ENCODE assay signal across 11 cellular contexts in the genomic region with DNA sequence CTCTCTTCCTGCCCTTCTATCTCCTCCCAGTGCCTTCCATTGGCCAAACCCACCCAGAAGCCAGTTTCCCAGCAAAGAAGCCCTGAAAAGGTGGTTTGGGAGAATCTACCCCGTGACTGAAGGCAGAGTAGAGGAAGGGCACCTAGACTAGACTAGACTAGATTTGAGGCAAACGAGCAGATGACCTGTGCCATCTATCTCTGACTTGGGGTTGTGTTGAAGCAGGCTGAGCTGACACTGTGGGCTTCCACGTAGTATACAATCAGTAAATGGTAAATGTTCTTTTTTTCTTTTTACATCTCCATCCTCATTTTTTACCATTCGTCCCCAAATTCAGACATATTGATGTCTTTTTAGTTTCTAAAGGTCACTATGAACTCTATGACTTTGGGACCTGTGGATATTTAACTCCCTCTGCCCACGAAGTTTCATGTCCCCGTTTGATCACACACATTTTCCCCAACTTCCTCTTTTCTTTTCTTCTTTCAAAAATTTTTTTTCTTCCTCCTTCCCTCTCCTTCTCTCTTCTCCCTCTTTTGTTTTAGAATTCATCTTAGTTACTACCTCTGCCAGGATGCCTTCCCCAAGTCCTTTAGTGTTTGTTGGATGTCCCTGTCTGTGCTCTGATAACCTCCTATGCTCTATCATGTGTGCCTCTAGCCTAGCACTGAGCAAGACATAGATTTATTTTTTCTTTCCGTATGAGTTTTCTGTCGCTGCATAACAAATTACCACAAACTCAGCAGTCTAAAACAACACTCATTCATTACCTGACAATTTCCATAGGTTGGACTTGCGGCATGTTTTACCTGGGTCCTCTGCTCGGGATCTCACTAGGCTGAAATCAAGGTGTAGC. TPM values are rescaled to one million over a fixed set of nuclear protein-coding genes. Genes with fewer than 3 reads are reported as not detected.
DNase-seq lines count a peak whose midpoint lies in the region; ATAC-seq and TF ChIP-seq lines count a peak whose summit lies in the region.
"Had no signal": no experiment of that assay in that cellular context is flagged by ENCODE, and none has a peak within 500 bp of the region (broad histone marks: within the 10 kb centered on the region; RNA-seq: fewer than 3 reads in every experiment).

No MANE protein-coding gene starts in this region.

- peak overlapping the region in 2 of 11 experiments; percentile 5 to 24; a peak in 3 of 22 replicates for H3K9ac ChIP-seq in BLaER1 treated with 17β-estradiol and CSF1 and Interleukin-3, amounts not matched to agents 10 nM and 100 nM
- H3K9ac ChIP-seq in H9 (ENCODE audit: extremely low read depth, insufficient read length, low read length) (no peak overlapping the region), neural progenitor cell (no peak overlapping the region)
- H3K9ac ChIP-seq: parathyroid adenoma had no signal

- no peak overlapping the region for H3K4ac ChIP-seq in H9 (ENCODE audit: low read depth, low read length)

- no peak overlapping the region for H4K91ac ChIP-seq in H9 (ENCODE audit: insufficient read length, low read depth, low read length)

- ATAC-seq in memory B cell (ENCODE audit: low read depth) (peak; percentile 24), GM23338 (no peak), HG02623 (IDR thresholded peaks at IDR 0.05; ENCODE audit: unreplicated experiment) (no peak)

- H3K36me3 ChIP-seq in BLaER1 treated with 17β-estradiol and CSF1 and Interleukin-3, amounts not matched to agents 10 nM and 100 nM: peaks cover 18 to 66% (median 37%) of the 10 kb centered on the region in 11 experiments; a peak in 20 of 22 replicates
- H3K36me3 ChIP-seq in SJSA1 (no peaks in the 10 kb centered on the region), GM23338 (ENCODE audit: insufficient read depth) (no peaks in the 10 kb centered on the region), neural progenitor cell (no peaks in the 10 kb centered on the region)

- H3K9me2 ChIP-seq in GM23338 (ENCODE audit: insufficient read depth): no peaks in the 10 kb centered on the region

- no peaks in the 10 kb centered on the region for H3K79me2 ChIP-seq in H9 (ENCODE audit: insufficient read depth, low read length)
- no peaks in the 10 kb centered on the region for H3K79me2 ChIP-seq in GM23338 (replicated peaks; ENCODE audit: insufficient read depth)
- H3K79me2 ChIP-seq in neural progenitor cell (ENCODE audit: low read depth): no peaks in the 10 kb centered on the region
- H3K79me2 ChIP-seq: parathyroid adenoma had no signal

- no peak overlapping the region for H3K56ac ChIP-seq in H9 (ENCODE audit: insufficient read length, low read depth, low read length)

- H2BK15ac ChIP-seq in H9 (ENCODE audit: low read depth, low read length): no peak overlapping the region

- H3K9me3 Mint-ChIP-seq in H9 (no peaks in the 10 kb centered on the region), memory B cell (no peaks in the 10 kb centered on the region), GM23338 (no peaks in the 10 kb centered on the region), neural progenitor cell (no peaks in the 10 kb centered on the region)
- H3K9me3 Mint-ChIP-seq: CD8-positive, alpha-beta memory T cell had no signal

- H3K9me3 ChIP-seq in BLaER1 treated with 17β-estradiol and CSF1 and Interleukin-3, amounts not matched to agents 10 nM and 100 nM (replicated peaks in 1 of 11): no peaks in the 10 kb centered on the region
- H3K9me3 ChIP-seq in H9 (ENCODE audit: control insufficient read depth, low read depth, low read length) (no peaks in the 10 kb centered on the region), SJSA1 (replicated peaks) (no peaks in the 10 kb centered on the region), neural progenitor cell (ENCODE audit: low read depth) (no peaks in the 10 kb centered on the region)

- H3K27me3 Mint-ChIP-seq in H9 (ENCODE audit: low read depth): no peaks in the 10 kb centered on the region
- no peaks in the 10 kb centered on the region for H3K27me3 Mint-ChIP-seq in memory B cell
- peaks cover 2% of the 10 kb centered on the region for H3K27me3 Mint-ChIP-seq in GM23338 (ENCODE audit: insufficient read depth, low read depth, poor library complexity)
- H3K27me3 Mint-ChIP-seq in neural progenitor cell (ENCODE audit: insufficient read depth, low read depth): peaks cover 2% of the 10 kb centered on the region
- H3K27me3 Mint-ChIP-seq: CD8-positive, alpha-beta memory T cell had no signal

- H3K4me1 Mint-ChIP-seq in H9 (peaks cover under 1 to 4% of the 10 kb centered on the region in 2 experiments; a peak in 3 of 4 replicates), memory B cell (peaks cover 20% of the 10 kb centered on the region), GM23338 (peaks cover 9% of the 10 kb centered on the region; the same call in 2 of the 3 replicates), neural progenitor cell (no peaks in the 10 kb centered on the region)

- no peak overlapping the region for H2BK12ac ChIP-seq in H9 (ENCODE audit: insufficient read length, low read depth, low read length)

- H3K4me2 ChIP-seq in BLaER1 treated with 17β-estradiol and CSF1 and Interleukin-3, amounts not matched to agents 10 nM and 100 nM: peak overlapping the region; percentile 38 to 81 (median 69)
- no peak overlapping the region for H3K4me2 ChIP-seq in H9 (ENCODE audit: insufficient read depth, insufficient read length, low read length)
- no peak overlapping the region for H3K4me2 ChIP-seq in GM23338
- H3K4me2 ChIP-seq in neural progenitor cell: no peak overlapping the region

- peak overlapping the region in 10 of 11 experiments; percentile 14 to 68 (median 56); a peak in 19 of 22 replicates for H3K27ac ChIP-seq in BLaER1 treated with 17β-estradiol and CSF1 and Interleukin-3, amounts not matched to agents 10 nM and 100 nM
- H3K27ac ChIP-seq in H9 (ENCODE audit: insufficient read length, low read depth, low read length) (no peak overlapping the region), SJSA1 (peak overlapping the region; percentile 89), GM23338 (ENCODE audit: low read depth) (no peak overlapping the region), dorsolateral prefrontal cortex (no peak overlapping the region), neural progenitor cell (no peak overlapping the region)
- H3K27ac ChIP-seq: parathyroid adenoma had no signal

- H3T11ph ChIP-seq in H9 (ENCODE audit: low read length): no peak overlapping the region

- H3K23me2 ChIP-seq in H9 (ENCODE audit: insufficient read length, low read depth, low read length, poor library complexity, severe bottlenecking): no peaks in the 10 kb centered on the region

- peak; percentile 11 for DNase-seq in H9
- no peak for DNase-seq in SJSA1 (ENCODE audit: low read depth in 1 of 2, low spot score in 2 of 2)
- DNase-seq in memory B cell (ENCODE audit: low spot score in 2 of 2): no peak
- no peak for DNase-seq in GM23338 (ENCODE audit: low spot score)
- DNase-seq in dorsolateral prefrontal cortex: no peak
- no peak for DNase-seq in neural progenitor cell (ENCODE audit: low spot score)
- DNase-seq: CD8-positive, alpha-beta memory T cell; kidney had no signal

- H3K27ac Mint-ChIP-seq in H9: no peak overlapping the region
- H3K27ac Mint-ChIP-seq in memory B cell: peak overlapping the region; percentile 45
- H3K27ac Mint-ChIP-seq in GM23338: no peak overlapping the region
- H3K27ac Mint-ChIP-seq in neural progenitor cell: no peak overlapping the region

- H3F3A ChIP-seq in GM23338 (replicated peaks; ENCODE audit: low read depth) (no peaks in the 10 kb centered on the region), neural progenitor cell (ENCODE audit: low read depth) (peaks cover 5% of the 10 kb centered on the region)

- H2AFZ ChIP-seq in H9 (ENCODE audit: low read length) (no peak overlapping the region), GM23338 (no peak overlapping the region), neural progenitor cell (replicated peaks) (no peak overlapping the region)
- H2AFZ ChIP-seq: parathyroid adenoma had no signal

- H3K4me3 Mint-ChIP-seq in H9: no peak overlapping the region
- H3K4me3 Mint-ChIP-seq in memory B cell: no peak overlapping the region
- H3K4me3 Mint-ChIP-seq in GM23338: no peak overlapping the region
- no peak overlapping the region for H3K4me3 Mint-ChIP-seq in neural progenitor cell

- peaks cover 0 to 2% (median 0%) of the 10 kb centered on the region in 3 experiments; a peak in 3 of 7 replicates for H3K36me3 Mint-ChIP-seq in H9 (ENCODE audit: insufficient read depth in 1 of 3, low read depth in 3 of 3)
- peaks cover 8% of the 10 kb centered on the region for H3K36me3 Mint-ChIP-seq in memory B cell
- peaks cover 15% of the 10 kb centered on the region for H3K36me3 Mint-ChIP-seq in GM23338 (ENCODE audit: low read depth)
- no peaks in the 10 kb centered on the region for H3K36me3 Mint-ChIP-seq in neural progenitor cell

- no peak overlapping the region for H2BK120ac ChIP-seq in H9 (ENCODE audit: low read depth, low read length, poor library complexity, severe bottlenecking)

- intact Hi-C loops in dorsolateral prefrontal cortex (cut with DNase I): loop anchor here in 1 of 2 donors (10.0 kb wide), 1 partner anchor 306 kb away; no protein-coding TSS in a partner anchor

- peaks cover 20 to 80% (median 50%) of the 10 kb centered on the region in 10 experiments for H3K4me1 ChIP-seq in BLaER1 treated with 17β-estradiol and CSF1 and Interleukin-3, amounts not matched to agents 10 nM and 100 nM
- H3K4me1 ChIP-seq in H9 (ENCODE audit: insufficient read depth, low read length) (no peaks in the 10 kb centered on the region), SJSA1 (replicated peaks) (peaks cover 49% of the 10 kb centered on the region), GM23338 (ENCODE audit: insufficient read depth) (peaks cover 6% of the 10 kb centered on the region), neural progenitor cell (no peaks in the 10 kb centered on the region)
- H3K4me1 ChIP-seq: parathyroid adenoma had no signal

- no peak overlapping the region for H3K4me3 ChIP-seq in BLaER1 treated with 17β-estradiol and CSF1 and Interleukin-3, amounts not matched to agents 10 nM and 100 nM
- H3K4me3 ChIP-seq in SJSA1 (no peak overlapping the region), GM23338 (no peak overlapping the region), dorsolateral prefrontal cortex (no peak overlapping the region), neural progenitor cell (no peak overlapping the region)

- no peaks in the 10 kb centered on the region for H4K20me1 ChIP-seq in BLaER1 treated with 17β-estradiol and CSF1 and Interleukin-3, amounts not matched to agents 10 nM and 100 nM
- no peaks in the 10 kb centered on the region for H4K20me1 ChIP-seq in H9 (ENCODE audit: control insufficient read depth, insufficient read depth, insufficient read length)
- no peaks in the 10 kb centered on the region for H4K20me1 ChIP-seq in GM23338 (replicated peaks; ENCODE audit: insufficient read depth)
- H4K20me1 ChIP-seq in neural progenitor cell (ENCODE audit: low read depth): no peaks in the 10 kb centered on the region

- no peak overlapping the region for H4K5ac ChIP-seq in H9 (ENCODE audit: insufficient read length, low read depth, low read length)

- no peak overlapping the region for H3K18ac ChIP-seq in H9 (ENCODE audit: insufficient read length, low read depth, low read length)

- no peak overlapping the region for H2BK5ac ChIP-seq in H9 (ENCODE audit: insufficient read length, low read length)

- H4K8ac ChIP-seq in H9 (replicated peaks; ENCODE audit: insufficient read length, low read depth, low read length): no peak overlapping the region

- no peak overlapping the region for H2AK5ac ChIP-seq in H9 (ENCODE audit: insufficient read length, low read length)

- TF ChIP-seq CTCF in H9 (conservative IDR thresholded peaks at IDR 0.05) (no peak), GM23338 (conservative IDR thresholded peaks at IDR 0.05; ENCODE audit: low read depth in 2 of 2) (no peak), dorsolateral prefrontal cortex (IDR thresholded peaks at IDR 0.05 in 54 of 56, conservative IDR thresholded peaks at IDR 0.05 in 2 of 56; ENCODE audit: low read depth in 1 of 56, partially characterized antibody in 56 of 56) (no peak), neural progenitor cell (IDR thresholded peaks at IDR 0.05) (no peak)

- no peak overlapping the region for H3K14ac ChIP-seq in H9 (ENCODE audit: insufficient read depth, low read length)

- no peak overlapping the region for H3K23ac ChIP-seq in H9 (ENCODE audit: insufficient read length, low read depth, low read length)

- no peak overlapping the region for H2BK20ac ChIP-seq in H9 (ENCODE audit: low read depth, low read length, poor library complexity, severe bottlenecking)

- no peaks in the 10 kb centered on the region for H3K27me3 ChIP-seq in BLaER1 treated with 17β-estradiol and CSF1 and Interleukin-3, amounts not matched to agents 10 nM and 100 nM
- H3K27me3 ChIP-seq in H9 (ENCODE audit: insufficient read depth, low read length) (no peaks in the 10 kb centered on the region), SJSA1 (replicated peaks) (no peaks in the 10 kb centered on the region), GM23338 (ENCODE audit: insufficient read depth) (no peaks in the 10 kb centered on the region), dorsolateral prefrontal cortex (no peaks in the 10 kb centered on the region), neural progenitor cell (peaks cover 8% of the 10 kb centered on the region)

- 100% methylated on average over 1 of the region's 10 CpGs for WGBS in H9 (ENCODE audit: extremely low coverage, insufficient read length, low lambda C conversion rate)

- H3K79me1 ChIP-seq in H9 (ENCODE audit: insufficient read depth, low read depth, low read length, poor library complexity, severe bottlenecking): no peaks in the 10 kb centered on the region

RNA-seq across cellular contexts. Expression of gene AFF1, which starts 6.2 kb away (rescaled TPM):
- total RNA-seq in H9 (2021) (68.9 and 74.5 TPM in 2 replicates), dorsolateral prefrontal cortex (10 to 100 TPM; 37.6 to 89.2 (median 55.4) TPM), neural progenitor cell (ENCODE audit: low replicate concordance) (25.5 and 29.0 TPM in 2 replicates)
- total RNA-seq in SJSA1 (2014; rRNA removed; shearing (Covaris generic)): 9.1 and 14.5 TPM in 2 replicates
- total RNA-seq in GM23338 (2014; rRNA removed; shearing (Covaris generic)): 53.8 and 67.2 TPM in 2 replicates
- polyA plus RNA-seq in GM23338 (2016; fragmentation: Nextera tagmentation; extraction: Ambion mirVana): 37.6 and 42.6 TPM in 2 replicates

RNA-seq across cellular contexts. Expression of gene C4orf36, which starts 36.4 kb away (rescaled TPM):
- total RNA-seq in H9 (2021): 1.8 and 2.2 TPM in 2 replicates
- 0.41 and 2.8 TPM in 2 replicates for total RNA-seq in SJSA1 (2014; rRNA removed; shearing (Covaris generic))
- total RNA-seq in GM23338 (2014; rRNA removed; shearing (Covaris generic)): 1.1 TPM in 1 of 2 replicates, not detected in the other
- 0.97 and 1.6 TPM in 2 replicates for polyA plus RNA-seq in GM23338 (2016; fragmentation: Nextera tagmentation; extraction: Ambion mirVana)
- 1 to 10 TPM in 92 of 120 experiments, under 1 TPM in 7, not detected in 21; 0.52 to 5.5 (median 2.0) TPM for total RNA-seq in dorsolateral prefrontal cortex
- 5.7 and 8.6 TPM in 2 replicates for total RNA-seq in neural progenitor cell (ENCODE audit: low replicate concordance)
- total RNA-seq: CD8-positive, alpha-beta memory T cell had no signal
- polyA plus RNA-seq: CD8-positive, alpha-beta memory T cell had no signal

Comparison
In these comparisons a context has a peak if more than half of its experiments do, and no peak if none do; other contexts are left out.
1. H3K27ac ChIP-seq: peak in BLaER1 treated with 17β-estradiol and CSF1 and Interleukin-3, amounts not matched to agents 10 nM and 100 nM (10 of 11) and SJSA1 (single experiment); none in H9 (single experiment), GM23338 (single experiment), dorsolateral prefrontal cortex (0 of 59) and neural progenitor cell (single experiment).
2. H3K4me2 ChIP-seq: peak in BLaER1 treated with 17β-estradiol and CSF1 and Interleukin-3, amounts not matched to agents 10 nM and 100 nM (11 of 11); none in H9 (single experiment), GM23338 (single experiment) and neural progenitor cell (single experiment).